ENCODE assay signal across 3 cellular contexts in the genomic region with DNA sequence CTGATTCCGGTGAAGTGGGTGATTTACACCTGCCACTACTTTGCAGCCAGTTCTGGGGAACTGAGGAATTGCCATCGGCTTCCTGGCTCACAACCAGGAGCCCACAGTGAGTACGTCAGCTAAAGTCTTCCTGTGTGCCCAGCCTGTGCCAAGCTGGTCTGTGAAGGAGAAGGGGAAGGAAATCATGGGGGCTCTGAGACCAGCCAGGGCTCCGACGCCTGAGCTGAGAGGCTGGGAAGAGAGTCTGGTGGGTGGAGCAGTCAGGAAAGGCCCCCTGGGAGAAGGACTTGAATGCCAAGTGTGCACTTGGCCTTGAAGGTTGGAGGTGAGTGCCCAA.
TF ChIP-seq lines count a peak whose summit lies in the region.

No MANE protein-coding gene starts in this region.

TF ChIP-seq in SK-N-SH, 30 proteins besides CTCF, POLR2A, EP300 and RAD21:
- TF ChIP-seq, protein P1, sequence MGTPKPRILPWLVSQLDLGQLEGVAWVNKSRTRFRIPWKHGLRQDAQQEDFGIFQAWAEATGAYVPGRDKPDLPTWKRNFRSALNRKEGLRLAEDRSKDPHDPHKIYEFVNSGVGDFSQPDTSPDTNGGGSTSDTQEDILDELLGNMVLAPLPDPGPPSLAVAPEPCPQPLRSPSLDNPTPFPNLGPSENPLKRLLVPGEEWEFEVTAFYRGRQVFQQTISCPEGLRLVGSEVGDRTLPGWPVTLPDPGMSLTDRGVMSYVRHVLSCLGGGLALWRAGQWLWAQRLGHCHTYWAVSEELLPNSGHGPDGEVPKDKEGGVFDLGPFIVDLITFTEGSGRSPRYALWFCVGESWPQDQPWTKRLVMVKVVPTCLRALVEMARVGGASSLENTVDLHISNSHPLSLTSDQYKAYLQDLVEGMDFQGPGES (IDR thresholded peaks at IDR 0.05; ENCODE audit: low read depth, low read length), result no peak
- no peak for TF ChIP-seq MEF2A (IDR thresholded peaks at IDR 0.05; ENCODE audit: borderline replicate concordance, low read depth)
- TF ChIP-seq FOXM1 (IDR thresholded peaks at IDR 0.05; ENCODE audit: low read depth), result no peak
- TF ChIP-seq, protein P2, sequence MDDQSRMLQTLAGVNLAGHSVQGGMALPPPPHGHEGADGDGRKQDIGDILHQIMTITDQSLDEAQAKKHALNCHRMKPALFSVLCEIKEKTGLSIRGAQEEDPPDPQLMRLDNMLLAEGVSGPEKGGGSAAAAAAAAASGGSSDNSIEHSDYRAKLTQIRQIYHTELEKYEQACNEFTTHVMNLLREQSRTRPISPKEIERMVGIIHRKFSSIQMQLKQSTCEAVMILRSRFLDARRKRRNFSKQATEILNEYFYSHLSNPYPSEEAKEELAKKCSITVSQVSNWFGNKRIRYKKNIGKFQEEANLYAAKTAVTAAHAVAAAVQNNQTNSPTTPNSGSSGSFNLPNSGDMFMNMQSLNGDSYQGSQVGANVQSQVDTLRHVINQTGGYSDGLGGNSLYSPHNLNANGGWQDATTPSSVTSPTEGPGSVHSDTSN (IDR thresholded peaks at IDR 0.05), result no peak
- TF ChIP-seq, protein P3, sequence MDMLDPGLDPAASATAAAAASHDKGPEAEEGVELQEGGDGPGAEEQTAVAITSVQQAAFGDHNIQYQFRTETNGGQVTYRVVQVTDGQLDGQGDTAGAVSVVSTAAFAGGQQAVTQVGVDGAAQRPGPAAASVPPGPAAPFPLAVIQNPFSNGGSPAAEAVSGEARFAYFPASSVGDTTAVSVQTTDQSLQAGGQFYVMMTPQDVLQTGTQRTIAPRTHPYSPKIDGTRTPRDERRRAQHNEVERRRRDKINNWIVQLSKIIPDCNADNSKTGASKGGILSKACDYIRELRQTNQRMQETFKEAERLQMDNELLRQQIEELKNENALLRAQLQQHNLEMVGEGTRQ (IDR thresholded peaks at IDR 0.05; ENCODE audit: borderline replicate concordance, low read depth, low read length), result no peak
- TF ChIP-seq POLR2AphosphoS5 (IDR thresholded peaks at IDR 0.05; ENCODE audit: low read depth, low read length), result no peak
- TF ChIP-seq JUND (IDR thresholded peaks at IDR 0.05), result no peak
- TF ChIP-seq MXI1 (IDR thresholded peaks at IDR 0.05; ENCODE audit: low read depth, low read length), result no peak
- TF ChIP-seq, protein P4, sequence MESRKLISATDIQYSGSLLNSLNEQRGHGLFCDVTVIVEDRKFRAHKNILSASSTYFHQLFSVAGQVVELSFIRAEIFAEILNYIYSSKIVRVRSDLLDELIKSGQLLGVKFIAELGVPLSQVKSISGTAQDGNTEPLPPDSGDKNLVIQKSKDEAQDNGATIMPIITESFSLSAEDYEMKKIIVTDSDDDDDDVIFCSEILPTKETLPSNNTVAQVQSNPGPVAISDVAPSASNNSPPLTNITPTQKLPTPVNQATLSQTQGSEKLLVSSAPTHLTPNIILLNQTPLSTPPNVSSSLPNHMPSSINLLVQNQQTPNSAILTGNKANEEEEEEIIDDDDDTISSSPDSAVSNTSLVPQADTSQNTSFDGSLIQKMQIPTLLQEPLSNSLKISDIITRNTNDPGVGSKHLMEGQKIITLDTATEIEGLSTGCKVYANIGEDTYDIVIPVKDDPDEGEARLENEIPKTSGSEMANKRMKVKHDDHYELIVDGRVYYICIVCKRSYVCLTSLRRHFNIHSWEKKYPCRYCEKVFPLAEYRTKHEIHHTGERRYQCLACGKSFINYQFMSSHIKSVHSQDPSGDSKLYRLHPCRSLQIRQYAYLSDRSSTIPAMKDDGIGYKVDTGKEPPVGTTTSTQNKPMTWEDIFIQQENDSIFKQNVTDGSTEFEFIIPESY (IDR thresholded peaks at IDR 0.05; ENCODE audit: borderline replicate concordance, low read depth), result no peak

TF ChIP-seq in SK-N-SH treated with all-trans-retinoic acid at 6 μM for 48 hours, 23 proteins besides CTCF, POLR2A, EP300 and RAD21:
- TF ChIP-seq TOX (CRISPR knock-in tag; IDR thresholded peaks at IDR 0.05; ENCODE audit: borderline replicate concordance) (no peak), ZFP3 (CRISPR knock-in tag; IDR thresholded peaks at IDR 0.05) (no peak), ZFP30 (CRISPR knock-in tag; IDR thresholded peaks at IDR 0.05) (no peak), ZNF70 (CRISPR knock-in tag; IDR thresholded peaks at IDR 0.05) (no peak), ZNF565 (CRISPR knock-in tag; conservative IDR thresholded peaks at IDR 0.05; ENCODE audit: low read depth) (no peak), ARNTL (CRISPR knock-in tag; IDR thresholded peaks at IDR 0.05; ENCODE audit: borderline replicate concordance, low read depth) (no peak), SNAI2 (CRISPR knock-in tag; IDR thresholded peaks at IDR 0.05) (no peak)
- TF ChIP-seq, protein P5, sequence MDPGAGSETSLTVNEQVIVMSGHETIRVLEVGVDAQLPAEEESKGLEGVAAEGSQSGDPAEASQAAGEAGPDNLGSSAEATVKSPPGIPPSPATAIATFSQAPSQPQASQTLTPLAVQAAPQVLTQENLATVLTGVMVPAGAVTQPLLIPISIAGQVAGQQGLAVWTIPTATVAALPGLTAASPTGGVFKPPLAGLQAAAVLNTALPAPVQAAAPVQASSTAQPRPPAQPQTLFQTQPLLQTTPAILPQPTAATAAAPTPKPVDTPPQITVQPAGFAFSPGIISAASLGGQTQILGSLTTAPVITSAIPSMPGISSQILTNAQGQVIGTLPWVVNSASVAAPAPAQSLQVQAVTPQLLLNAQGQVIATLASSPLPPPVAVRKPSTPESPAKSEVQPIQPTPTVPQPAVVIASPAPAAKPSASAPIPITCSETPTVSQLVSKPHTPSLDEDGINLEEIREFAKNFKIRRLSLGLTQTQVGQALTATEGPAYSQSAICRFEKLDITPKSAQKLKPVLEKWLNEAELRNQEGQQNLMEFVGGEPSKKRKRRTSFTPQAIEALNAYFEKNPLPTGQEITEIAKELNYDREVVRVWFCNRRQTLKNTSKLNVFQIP (CRISPR knock-in tag; IDR thresholded peaks at IDR 0.05; ENCODE audit: borderline replicate concordance, low read depth), result no peak

TF ChIP-seq in endothelial cell of umbilical vein, 7 proteins besides CTCF, POLR2A, EP300 and RAD21:
- TF ChIP-seq MYC (IDR thresholded peaks at IDR 0.05; ENCODE audit: low read depth, low read length) (no peak), EZH2 (IDR thresholded peaks at IDR 0.05; ENCODE audit: borderline replicate concordance, low read depth, low read length, severe bottlenecking) (no peak), FOS (IDR thresholded peaks at IDR 0.05; ENCODE audit: borderline replicate concordance, insufficient read depth, low read length) (no peak), JUN (IDR thresholded peaks at IDR 0.05; ENCODE audit: borderline replicate concordance, insufficient read depth, insufficient read length, low read depth) (no peak), POLR2AphosphoS5 (IDR thresholded peaks at IDR 0.05; ENCODE audit: insufficient read depth, low read depth, low read length) (no peak), GATA2 (IDR thresholded peaks at IDR 0.05; ENCODE audit: insufficient read depth, insufficient read length, low read depth, low read length) (no peak)
- TF ChIP-seq, protein P6, sequence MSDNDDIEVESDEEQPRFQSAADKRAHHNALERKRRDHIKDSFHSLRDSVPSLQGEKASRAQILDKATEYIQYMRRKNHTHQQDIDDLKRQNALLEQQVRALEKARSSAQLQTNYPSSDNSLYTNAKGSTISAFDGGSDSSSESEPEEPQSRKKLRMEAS (IDR thresholded peaks at IDR 0.05; ENCODE audit: insufficient read depth, insufficient read length), result no peak
